ENCODE assay signal across 8 cellular contexts in genomic region chr4:3531306-3531886, GRCh38. TPM values are rescaled to one million over a fixed set of nuclear protein-coding genes. Genes with fewer than 3 reads are reported as not detected.
A peak's percentile ranks its signal among the peaks of the same experiment; 100 is the strongest.
DNase-seq lines count a peak whose midpoint lies in the region; ATAC-seq and TF ChIP-seq lines count a peak whose summit lies in the region.

No MANE protein-coding gene starts in this region.

- H3K79me2 ChIP-seq in Loucy (ENCODE audit: insufficient read depth, low read length) = peaks cover 58% of the 10 kb centered on the region

- ATAC-seq in GM21360 (IDR thresholded peaks at IDR 0.05; ENCODE audit: unreplicated experiment) (no peak), HG03442 (IDR thresholded peaks at IDR 0.05; ENCODE audit: unreplicated experiment) (no peak)

- H3K27ac Mint-ChIP-seq in Caco-2 (ENCODE audit: unreplicated experiment) = peak overlapping the region; percentile 97

- peak overlapping the region; percentile 88 for H3K4me3 Mint-ChIP-seq in Caco-2 (ENCODE audit: unreplicated experiment)

- H3K9ac ChIP-seq in Loucy (ENCODE audit: low read depth, low read length, poor library complexity, severe bottlenecking) = peak overlapping the region; percentile 84

- H3K4me1 ChIP-seq in Caco-2 (peaks cover 14% of the 10 kb centered on the region), Loucy (ENCODE audit: insufficient read depth, low read length, poor library complexity, severe bottlenecking) (peaks cover 46% of the 10 kb centered on the region), ectodermal cell (ENCODE audit: control insufficient read depth, insufficient read depth, low read length) (peaks cover 23% of the 10 kb centered on the region), muscle layer of duodenum (ENCODE audit: control insufficient read depth in 1 of 2, insufficient read depth in 2 of 2, low read length in 2 of 2) (peaks cover 14 to 27% of the 10 kb centered on the region in 2 donors)

- peak overlapping the region; percentile 95 for H3K4me3 ChIP-seq in Caco-2 (ENCODE audit: low read depth, low read length)
- peak overlapping the region; percentile 91 for H3K4me3 ChIP-seq in Loucy (ENCODE audit: low read length, poor library complexity, severe bottlenecking)
- H3K4me3 ChIP-seq in ectodermal cell (ENCODE audit: insufficient read depth, low read depth, low read length) = peak overlapping the region; percentile 55
- H3K4me3 ChIP-seq in muscle layer of duodenum (ENCODE audit: low read depth in 1 of 2, low read length in 2 of 2) = peak overlapping the region; percentile 88 to 95

- H3K36me3 ChIP-seq in Caco-2 (ENCODE audit: control insufficient read depth, insufficient read depth, low read length) = peaks cover 4% of the 10 kb centered on the region
- H3K36me3 ChIP-seq in Loucy (ENCODE audit: insufficient read depth, low read length) = no peaks in the 10 kb centered on the region
- no peaks in the 10 kb centered on the region for H3K36me3 ChIP-seq in ectodermal cell (ENCODE audit: control insufficient read depth, insufficient read depth, low read length)
- no peaks in the 10 kb centered on the region for H3K36me3 ChIP-seq in muscle layer of duodenum (ENCODE audit: control insufficient read depth in 1 of 2, insufficient read depth in 2 of 2, low read length in 2 of 2)

- H3K27ac ChIP-seq in ectodermal cell (ENCODE audit: insufficient read depth, low read depth, low read length, poor library complexity, severe bottlenecking) (no peak overlapping the region), muscle layer of duodenum (ENCODE audit: low read length) (peak overlapping the region; percentile 23)

- H3K27me3 Mint-ChIP-seq in Caco-2 (ENCODE audit: insufficient read depth, unreplicated experiment) = peaks cover 4% of the 10 kb centered on the region

- no peaks in the 10 kb centered on the region for H3F3A ChIP-seq in Loucy (ENCODE audit: low read depth)

- peaks cover 7% of the 10 kb centered on the region for H3K4me1 Mint-ChIP-seq in Caco-2 (ENCODE audit: low read depth, unreplicated experiment)

- H3K27me3 ChIP-seq in Caco-2 (replicated peaks; ENCODE audit: control insufficient read depth, insufficient read depth, low read length) (no peaks in the 10 kb centered on the region), Loucy (ENCODE audit: insufficient read depth, low read length, poor library complexity, severe bottlenecking) (no peaks in the 10 kb centered on the region), ectodermal cell (ENCODE audit: control insufficient read depth, insufficient read depth, low read length, poor library complexity, severe bottlenecking) (peaks cover 3% of the 10 kb centered on the region), muscle layer of duodenum (ENCODE audit: low read depth, low read length) (no peaks in the 10 kb centered on the region)

- no peak overlapping the region for H2AFZ ChIP-seq in Loucy (ENCODE audit: low read length)

- H3K36me3 Mint-ChIP-seq in Caco-2 (ENCODE audit: insufficient read depth, unreplicated experiment) = peaks cover 45% of the 10 kb centered on the region

- peak overlapping the region; percentile 93 for H3K4me2 ChIP-seq in Loucy (ENCODE audit: low read depth, low read length, poor library complexity, severe bottlenecking)

- TSS peak; percentile 57 for BruUV-seq in Caco-2 (replicated peaks; lab: Mats Ljungman, UMichigan)

- intact Hi-C loops in Caco-2 (cut with micrococcal nuclease; ENCODE audit: unreplicated experiment) = no loop called here

- CTCF ChIA-PET in Caco-2 (lab: Charles Lee) = no interaction called here

- peaks cover 50% of the 10 kb centered on the region for H4K20me1 ChIP-seq in Loucy (ENCODE audit: insufficient read depth, low read length, poor library complexity, severe bottlenecking)

- 32 to 35% methylated on average over 18 of the region's 18 CpGs for WGBS in ectodermal cell, 2 experiments

- TF ChIP-seq CTCF in Caco-2 (IDR thresholded peaks at IDR 0.05; ENCODE audit: insufficient read depth in 1 of 2, low read depth in 1 of 2, low read length in 1 of 2, severe bottlenecking in 1 of 2, unreplicated experiment in 1 of 2) (no peak), Loucy (conservative IDR thresholded peaks at IDR 0.05; ENCODE audit: low read length) (no peak)

- no peaks in the 10 kb centered on the region for H3K9me2 ChIP-seq in Loucy (replicated peaks; ENCODE audit: low read depth, low read length)

- no peak for DNase-seq in Caco-2
- DNase-seq in amygdala (lab: John Stamatoyannopoulos, UW) = no peak
- DNase-seq in NCI-H510A (lab: John Stamatoyannopoulos, UW) = no peak

- POLR2A ChIA-PET in Caco-2 (lab: Charles Lee) = no interaction called here

- H3K9me3 ChIP-seq in Caco-2 (no peaks in the 10 kb centered on the region), Loucy (ENCODE audit: insufficient read depth, low read depth, low read length) (no peaks in the 10 kb centered on the region), ectodermal cell (ENCODE audit: control insufficient read depth, low read length) (no peaks in the 10 kb centered on the region), muscle layer of duodenum (ENCODE audit: control insufficient read depth in 1 of 2, low read length in 2 of 2) (no peaks in the 10 kb centered on the region)

- H3K9me3 Mint-ChIP-seq in Caco-2 (ENCODE audit: unreplicated experiment) = peaks cover 10% of the 10 kb centered on the region

RNA-seq across cellular contexts. Expression of gene LRPAP1, which starts 0.8 kb away (rescaled TPM):
- total RNA-seq in Caco-2 (2022) = 211 and 224 TPM in 2 replicates
- 96.6 TPM for polyA plus RNA-seq in ectodermal cell (2013, experiment 1 of 4)
- polyA plus RNA-seq in ectodermal cell (2013, experiment 2 of 4) = 97.2 TPM
- polyA plus RNA-seq in ectodermal cell (2013, experiment 3 of 4) = 79.2 TPM
- 76.5 TPM for polyA plus RNA-seq in ectodermal cell (2013, experiment 4 of 4)
